In the genomic region with DNA sequence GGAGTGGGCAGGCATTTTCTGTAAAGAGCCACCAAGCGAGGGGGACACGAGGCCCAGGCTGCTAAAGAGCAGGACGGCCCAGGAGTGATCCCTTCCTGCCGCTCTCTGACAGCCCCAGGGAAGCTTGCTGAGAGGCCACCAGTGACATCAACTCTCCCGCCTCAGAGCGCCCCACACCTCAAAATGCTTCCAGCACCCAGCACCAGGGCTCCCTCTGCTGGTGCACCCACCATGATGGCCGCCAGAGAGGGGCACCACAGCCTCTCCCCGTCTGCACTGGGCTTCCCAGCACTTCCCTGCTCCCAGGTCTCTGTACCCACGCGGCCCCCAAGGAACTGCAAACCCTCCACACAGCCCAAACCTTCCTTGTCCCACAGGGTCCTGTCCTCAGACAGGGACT, we compare ENCODE assay signal across 12 cellular contexts. TPM values are rescaled to one million over a fixed set of nuclear protein-coding genes. Genes with fewer than 3 reads are reported as not detected.
DNase-seq lines count a peak whose midpoint lies in the region; ATAC-seq, FAIRE-seq and TF ChIP-seq lines count a peak whose summit lies in the region.
"Had no signal": no experiment of that assay in that cellular context is flagged by ENCODE, and none has a peak within 500 bp of the region (broad histone marks: within the 10 kb centered on the region; RNA-seq: fewer than 3 reads in every experiment).

No MANE protein-coding gene starts in this region.

- no peaks in the 10 kb centered on the region for H3K27me3 ChIP-seq in CD4-positive, alpha-beta memory T cell (ENCODE audit: insufficient read depth, low read length)
- H3K27me3 ChIP-seq: SJCRH30 had no signal

- H3K36me3 Mint-ChIP-seq in activated naive CD4-positive, alpha-beta T cell treated with anti-CD3 and anti-CD28 coated beads, Interleukin-2, amount 10 ng/mL, durations not matched to agents 7 days and 5 days: peaks cover 41% of the 10 kb centered on the region
- peaks cover 7% of the 10 kb centered on the region for H3K36me3 Mint-ChIP-seq in chondrocyte (ENCODE audit: low read depth)
- peaks cover 9 to 41% of the 10 kb centered on the region in 2 donors for H3K36me3 Mint-ChIP-seq in CD4-positive, alpha-beta memory T cell

- no peak overlapping the region for H3K4me3 ChIP-seq in LNCaP clone FGC (ENCODE audit: low read depth, low read length)
- H3K4me3 ChIP-seq in CD4-positive, alpha-beta memory T cell (ENCODE audit: low read length in 2 of 2): no peak overlapping the region
- H3K4me3 ChIP-seq: SJCRH30 had no signal

- peaks cover 44% of the 10 kb centered on the region for H3K36me3 ChIP-seq in CD4-positive, alpha-beta memory T cell (ENCODE audit: insufficient read depth, low read length)

- no peak for ATAC-seq in HG03378 (IDR thresholded peaks at IDR 0.05; ENCODE audit: unreplicated experiment)

- peak; percentile 44 for DNase-seq in activated naive CD4-positive, alpha-beta T cell treated with anti-CD3 and anti-CD28 coated beads, Interleukin-2, amount 10 ng/mL, durations not matched to agents 7 days and 5 days
- DNase-seq in activated naive CD4-positive, alpha-beta T cell treated with anti-CD3 and anti-CD28 coated beads, Interleukin-2, amount 50 U/mL, for 16 hours: no peak
- DNase-seq in LNCaP clone FGC (ENCODE audit: low read depth): no peak
- no peak for DNase-seq in chondrocyte (ENCODE audit: low spot score)
- DNase-seq in stimulated activated CD8-positive, alpha-beta memory T cell treated with anti-CD3 and anti-CD28 coated beads, Interleukin-4, amount 100 ng/mL, for 48 hours: peak; percentile 48
- DNase-seq in CD4-positive, alpha-beta memory T cell: no peak
- no peak for DNase-seq in RCC 7860 (ENCODE audit: low spot score)
- DNase-seq: activated gamma-delta T cell treated with Interleukin-2 at 50 U/mL for 16 hours, NCI-H1436 treated with DMSO at 0.1 percent for 48 hours had no signal

- H3K27me3 Mint-ChIP-seq in activated naive CD4-positive, alpha-beta T cell treated with anti-CD3 and anti-CD28 coated beads, Interleukin-2, amount 10 ng/mL, durations not matched to agents 7 days and 5 days: no peaks in the 10 kb centered on the region
- no peaks in the 10 kb centered on the region for H3K27me3 Mint-ChIP-seq in chondrocyte (ENCODE audit: low read depth)
- H3K27me3 Mint-ChIP-seq in CD4-positive, alpha-beta memory T cell: no peaks in the 10 kb centered on the region

- intact Hi-C loops in CD4-positive, alpha-beta memory T cell (cut with micrococcal nuclease): no loop called here

- no peaks in the 10 kb centered on the region for H3K4me1 ChIP-seq in CD4-positive, alpha-beta memory T cell (ENCODE audit: insufficient read depth, low read length)
- H3K4me1 ChIP-seq: Caco-2, SJCRH30 had no signal

- FAIRE-seq in RCC 7860 (lab: Jason Lieb, UNC): no peak

- POLR2A ChIA-PET in CD4-positive, alpha-beta memory T cell (lab: Charles Lee; ENCODE audit: partially characterized antibody): no interaction called here

- no peak overlapping the region for H3K27ac Mint-ChIP-seq in activated naive CD4-positive, alpha-beta T cell treated with anti-CD3 and anti-CD28 coated beads, Interleukin-2, amount 10 ng/mL, durations not matched to agents 7 days and 5 days
- H3K27ac Mint-ChIP-seq in chondrocyte (ENCODE audit: unreplicated experiment): no peak overlapping the region
- no peak overlapping the region for H3K27ac Mint-ChIP-seq in CD4-positive, alpha-beta memory T cell

- H3K9me3 ChIP-seq in CD4-positive, alpha-beta memory T cell (ENCODE audit: control insufficient read depth in 1 of 2, low read length in 2 of 2): no peaks in the 10 kb centered on the region
- H3K9me3 ChIP-seq: Caco-2, SJCRH30 had no signal

- no peak overlapping the region for H3K4me3 Mint-ChIP-seq in activated naive CD4-positive, alpha-beta T cell treated with anti-CD3 and anti-CD28 coated beads, Interleukin-2, amount 10 ng/mL, durations not matched to agents 7 days and 5 days
- no peak overlapping the region for H3K4me3 Mint-ChIP-seq in chondrocyte (ENCODE audit: unreplicated experiment)
- no peak overlapping the region for H3K4me3 Mint-ChIP-seq in CD4-positive, alpha-beta memory T cell

- H3K4me1 Mint-ChIP-seq in activated naive CD4-positive, alpha-beta T cell treated with anti-CD3 and anti-CD28 coated beads, Interleukin-2, amount 10 ng/mL, durations not matched to agents 7 days and 5 days: no peaks in the 10 kb centered on the region
- H3K4me1 Mint-ChIP-seq in chondrocyte (ENCODE audit: low read depth): no peaks in the 10 kb centered on the region
- H3K4me1 Mint-ChIP-seq in CD4-positive, alpha-beta memory T cell: peaks cover 0 to 4% (median 2%) of the 10 kb centered on the region in 4 donors

- peaks cover 9% of the 10 kb centered on the region for H3K9me3 Mint-ChIP-seq in activated naive CD4-positive, alpha-beta T cell treated with anti-CD3 and anti-CD28 coated beads, Interleukin-2, amount 10 ng/mL, durations not matched to agents 7 days and 5 days
- no peaks in the 10 kb centered on the region for H3K9me3 Mint-ChIP-seq in chondrocyte (ENCODE audit: low read depth)
- H3K9me3 Mint-ChIP-seq in CD4-positive, alpha-beta memory T cell: peaks cover 0 to 3% (median 0%) of the 10 kb centered on the region in 8 donors

- TF ChIP-seq CTCF in LNCaP clone FGC (IDR thresholded peaks at IDR 0.05; ENCODE audit: control insufficient read depth, extremely low read depth, insufficient read depth) (0 out of 2 replicates have a peak, but pooled peaks have one; percentile 24), chondrocyte (IDR thresholded peaks at IDR 0.05) (peak; percentile 44)

- CTCF ChIA-PET in activated naive CD4-positive, alpha-beta T cell treated with anti-CD3 and anti-CD28 coated beads, Interleukin-2, amount 10 ng/mL, durations not matched to agents 7 days and 5 days (lab: Charles Lee): interaction anchor here (2.1 kb wide), 1 partner anchor 13 kb away, joined by 6 read pairs; no protein-coding TSS in a partner anchor
- CTCF ChIA-PET in CD4-positive, alpha-beta memory T cell (lab: Charles Lee; ENCODE audit: partially characterized antibody): interaction anchor here (1.2 kb wide), 1 partner anchor 149 kb away, joined by 5 read pairs; no protein-coding TSS in a partner anchor

- H3K27ac ChIP-seq in CD4-positive, alpha-beta memory T cell (ENCODE audit: low read depth, low read length): no peak overlapping the region
- H3K27ac ChIP-seq: SJCRH30 had no signal

RNA-seq across cellular contexts. Expression of gene GAK, which starts 40.4 kb away (rescaled TPM):
- total RNA-seq in chondrocyte: 61.4 to 85.7 TPM (median 69.2 TPM) in 3 replicates
- total RNA-seq in CD4-positive, alpha-beta memory T cell: 100 to 1,000 TPM; 185 to 188 TPM
- polyA plus RNA-seq in CD4-positive, alpha-beta memory T cell: 10 to 100 TPM; 32.5 to 74.8 TPM

RNA-seq across cellular contexts. Expression of gene TMEM175, which starts 40.5 kb away (rescaled TPM):
- 25.5 to 47.5 TPM (median 26.1 TPM) in 3 replicates for total RNA-seq in chondrocyte
- total RNA-seq in CD4-positive, alpha-beta memory T cell: 10 to 100 TPM; 45.7 to 52.3 TPM
- polyA plus RNA-seq in CD4-positive, alpha-beta memory T cell: 10 to 100 TPM; 11.5 to 16.9 TPM

Comparison
In these comparisons a context has a peak if more than half of its experiments do, and no peak if none do; other contexts are left out.
1. DNase-seq: peak in activated naive CD4-positive, alpha-beta T cell treated with anti-CD3 and anti-CD28 coated beads, Interleukin-2, amount 10 ng/mL, durations not matched to agents 7 days and 5 days (single experiment) and stimulated activated CD8-positive, alpha-beta memory T cell treated with anti-CD3 and anti-CD28 coated beads, Interleukin-4, amount 100 ng/mL, for 48 hours (single experiment); none in activated naive CD4-positive, alpha-beta T cell treated with anti-CD3 and anti-CD28 coated beads, Interleukin-2, amount 50 U/mL, for 16 hours (single experiment), LNCaP clone FGC (single experiment), chondrocyte (single experiment), CD4-positive, alpha-beta memory T cell (0 of 5) and RCC 7860 (single experiment).